In the genomic region with DNA sequence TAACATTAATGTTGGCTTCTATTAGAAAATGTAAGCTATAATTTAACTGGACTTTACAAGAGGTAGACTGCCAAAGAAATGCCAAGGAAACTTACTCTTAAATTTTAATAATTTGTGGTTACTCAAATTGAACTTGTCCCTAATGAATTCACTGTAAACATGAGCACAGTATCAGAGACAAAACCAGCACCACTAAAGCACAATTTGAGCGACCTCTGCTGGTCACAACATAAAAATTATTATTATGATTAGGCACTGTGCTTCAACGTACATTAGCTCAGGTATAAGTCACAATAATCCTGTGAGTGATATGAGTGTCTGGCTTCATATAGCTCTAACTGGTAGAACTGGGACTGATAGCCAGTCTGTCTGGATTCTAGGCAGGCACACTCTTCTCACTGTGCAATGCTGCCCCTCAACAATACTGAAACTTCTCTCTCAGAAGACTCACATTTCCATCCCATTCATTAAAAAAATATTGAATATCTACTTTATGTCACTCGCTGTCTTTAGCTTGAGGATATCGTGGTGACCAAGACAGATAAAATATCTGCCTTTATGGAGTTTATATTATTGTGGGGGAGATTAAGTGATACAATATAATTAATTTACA, we compare ENCODE assay signal across 8 cellular contexts. TPM values are rescaled to one million over a fixed set of nuclear protein-coding genes. Genes with fewer than 3 reads are reported as not detected.
A peak's percentile ranks its signal among the peaks of the same experiment; 100 is the strongest.
DNase-seq lines count a peak whose midpoint lies in the region; ATAC-seq and TF ChIP-seq lines count a peak whose summit lies in the region.

No MANE protein-coding gene starts in this region.

- CTCF ChIA-PET in RWPE1 (lab: Yijun Ruan, JAX), result interaction anchor here (0.6 to 1.8 kb wide), 10 partner anchors 37 to 1122 kb away, joined by 3 to 20 read pairs (median 3); partner anchors contain the start of gene BBS12

- in situ Hi-C loops in transverse colon (cut with MboI; ENCODE audit: low pct_ligation_motif_present in 1 of 4, low pct_unique_long_range_greater_than_20kb in 1 of 4, low sequenced_read_pairs in 3 of 4), result loop anchor here in 2 of 4 donors (25.0 kb wide), 2 partner anchors 152 to 327 kb away; no protein-coding TSS in a partner anchor

- no peak for TF ChIP-seq POLR2A in transverse colon (IDR thresholded peaks at IDR 0.05)

- peak; percentile 31 for DNase-seq in Ammon's horn (ENCODE audit: low spot score)
- no peak for DNase-seq in RWPE1 (ENCODE audit: low spot score)
- DNase-seq in foreskin melanocyte, result peak; percentile 17
- no peak for DNase-seq in transverse colon
- DNase-seq in AG08396 (ENCODE audit: low spot score), result no peak
- DNase-seq in T-helper 2 cell, result no peak

- H3K9me3 ChIP-seq in transverse colon, result no peaks in the 10 kb centered on the region

- no peak for TF ChIP-seq EP300 in transverse colon (IDR thresholded peaks at IDR 0.05; ENCODE audit: low read depth)

- TF ChIP-seq CTCF in RWPE1 (conservative IDR thresholded peaks at IDR 0.05; ENCODE audit: low read depth) (peak; percentile 49), transverse colon (IDR thresholded peaks at IDR 0.05) (peak in 2 of 5 experiments; percentile 46 to 58)

- H3K36me3 ChIP-seq in transverse colon, result no peaks in the 10 kb centered on the region

- ATAC-seq in GM18868 (IDR thresholded peaks at IDR 0.05; ENCODE audit: unreplicated experiment) (peak; percentile 97), HG03095 (IDR thresholded peaks at IDR 0.05; ENCODE audit: unreplicated experiment) (peak; percentile 83)

- no peak overlapping the region for H3K27ac ChIP-seq in RWPE1
- no peak overlapping the region for H3K27ac ChIP-seq in transverse colon

- H3K4me1 ChIP-seq in transverse colon, result no peaks in the 10 kb centered on the region

- intact Hi-C loops in transverse colon (cut with DNase I; ENCODE audit: low total_unique reads), result no loop called here

- H3K4me3 ChIP-seq in transverse colon, result no peak overlapping the region

- POLR2A ChIA-PET in RWPE1 (lab: Yijun Ruan, JAX; ENCODE audit: low non-redundant PET), result no interaction called here

- 52 to 73% methylated on average over 2 to 4 of the region's 4 CpGs for WGBS in transverse colon (ENCODE audit: low coverage in 1 of 2), 2 donors

- no peaks in the 10 kb centered on the region for H3K27me3 ChIP-seq in transverse colon

RNA-seq across cellular contexts. Expression of gene NUDT6, which starts 8.0 kb away (rescaled TPM):
- total RNA-seq in transverse colon, result 10 to 100 TPM in 2 of 4 donors, 1 to 10 TPM in 2; 2.2 to 13.5 (median 7.3) TPM

Comparison
In these comparisons a context has a peak if more than half of its experiments do, and no peak if none do; other contexts are left out.
1. DNase-seq: peak in Ammon's horn (single experiment) and foreskin melanocyte (single experiment); none in RWPE1 (single experiment), transverse colon (single experiment), AG08396 (single experiment) and T-helper 2 cell (0 of 5).